ENCODE assay signal across 8 cellular contexts in genomic region chr19:40690050-40690698, GRCh38. TPM values are rescaled to one million over a fixed set of nuclear protein-coding genes. Genes with fewer than 3 reads are reported as not detected.
DNase-seq lines count a peak whose midpoint lies in the region; ATAC-seq lines count a peak whose summit lies in the region.

Gene NUMBL (minus strand): TSS chr19:40690651. CDS start chr19:40690483, 168 bp downstream.

- peak within 1 kb of the TSS; percentile 98 for H3K4me3 ChIP-seq in skeletal muscle cell (ENCODE audit: low read depth, low read length)

- no peaks in the 10 kb centered on the region for H3K27me3 Mint-ChIP-seq in activated naive CD4-positive, alpha-beta T cell treated with anti-CD3 and anti-CD28 coated beads for 36 hours (ENCODE audit: low read depth)
- H3K27me3 Mint-ChIP-seq in activated T-helper 1 cell treated with anti-CD3 and anti-CD28 coated beads, Interleukin-12 subunit alpha, Interleukin-12 subunit beta, Interleukin-2, Interleukin-4 antibody, amounts not matched to agents 30 ng/mL and 10 ng/mL and 1 ng/mL, durations not matched to agents 14 hours and 24 hours and 36 hours (ENCODE audit: insufficient read depth), result no peaks in the 10 kb centered on the region

- intact Hi-C loops in activated naive CD4-positive, alpha-beta T cell treated with anti-CD3 and anti-CD28 coated beads for 36 hours (cut with micrococcal nuclease), result loop anchor here (1.0 to 2.0 kb wide), 5 partner anchors 26 to 108 kb away; partner anchors contain the start of genes COQ8B and SNRPA
- intact Hi-C loops in activated T-helper 1 cell treated with anti-CD3 and anti-CD28 coated beads, Interleukin-12 subunit alpha, Interleukin-12 subunit beta, Interleukin-2, Interleukin-4 antibody, amounts not matched to agents 30 ng/mL and 10 ng/mL and 1 ng/mL, durations not matched to agents 14 hours and 24 hours and 36 hours (cut with micrococcal nuclease), result loop anchor here (1.0 to 2.0 kb wide), 6 partner anchors 25 to 108 kb away; partner anchors contain the start of genes ACTMAP and RAB4B
- intact Hi-C loops in left ventricle myocardium superior (cut with micrococcal nuclease), result no loop called here

- no peaks in the 10 kb centered on the region for H3K9me3 Mint-ChIP-seq in activated naive CD4-positive, alpha-beta T cell treated with anti-CD3 and anti-CD28 coated beads for 36 hours
- no peaks in the 10 kb centered on the region for H3K9me3 Mint-ChIP-seq in activated T-helper 1 cell treated with anti-CD3 and anti-CD28 coated beads, Interleukin-12 subunit alpha, Interleukin-12 subunit beta, Interleukin-2, Interleukin-4 antibody, amounts not matched to agents 30 ng/mL and 10 ng/mL and 1 ng/mL, durations not matched to agents 14 hours and 24 hours and 36 hours

- peak within 1 kb of the TSS; percentile 87 for H3K4me3 Mint-ChIP-seq in activated naive CD4-positive, alpha-beta T cell treated with anti-CD3 and anti-CD28 coated beads for 36 hours
- H3K4me3 Mint-ChIP-seq in activated T-helper 1 cell treated with anti-CD3 and anti-CD28 coated beads, Interleukin-12 subunit alpha, Interleukin-12 subunit beta, Interleukin-2, Interleukin-4 antibody, amounts not matched to agents 30 ng/mL and 10 ng/mL and 1 ng/mL, durations not matched to agents 14 hours and 24 hours and 36 hours, result peak within 1 kb of the TSS; percentile 87

- peaks cover 4% of the 10 kb centered on the region for H3K36me3 Mint-ChIP-seq in activated naive CD4-positive, alpha-beta T cell treated with anti-CD3 and anti-CD28 coated beads for 36 hours (ENCODE audit: low read depth)
- H3K36me3 Mint-ChIP-seq in activated T-helper 1 cell treated with anti-CD3 and anti-CD28 coated beads, Interleukin-12 subunit alpha, Interleukin-12 subunit beta, Interleukin-2, Interleukin-4 antibody, amounts not matched to agents 30 ng/mL and 10 ng/mL and 1 ng/mL, durations not matched to agents 14 hours and 24 hours and 36 hours (ENCODE audit: low read depth), result peaks cover 15% of the 10 kb centered on the region

- ATAC-seq in left ventricle myocardium superior (no peak), HG03135 (IDR thresholded peaks at IDR 0.05; ENCODE audit: unreplicated experiment) (no peak), HG02571 (IDR thresholded peaks at IDR 0.05; ENCODE audit: unreplicated experiment) (no peak)

- CTCF ChIA-PET in activated naive CD4-positive, alpha-beta T cell treated with anti-CD3 and anti-CD28 coated beads for 36 hours (lab: Charles Lee), result interaction anchor here (0.6 to 1.3 kb wide), 4 partner anchors 27 to 524 kb away, joined by 3 to 5 read pairs (median 3); no protein-coding TSS in a partner anchor

- no peak for DNase-seq in activated naive CD4-positive, alpha-beta T cell treated with anti-CD3 and anti-CD28 coated beads for 36 hours
- DNase-seq in activated naive CD4-positive, alpha-beta T cell treated with Interleukin-2 at 50 U/mL for 16 hours, result no peak
- DNase-seq in activated T-helper 1 cell treated with anti-CD3 and anti-CD28 coated beads, Interleukin-12 subunit alpha, Interleukin-12 subunit beta, Interleukin-2, Interleukin-4 antibody, amounts not matched to agents 30 ng/mL and 10 ng/mL and 1 ng/mL, durations not matched to agents 14 hours and 24 hours and 36 hours (ENCODE audit: low spot score), result no peak
- DNase-seq in left ventricle myocardium superior, result no peak
- no peak for DNase-seq in skeletal muscle cell (ENCODE audit: low read depth)
- DNase-seq in AG08396 (ENCODE audit: low spot score), result no peak

- peaks cover 7% of the 10 kb centered on the region for H3K4me1 Mint-ChIP-seq in activated naive CD4-positive, alpha-beta T cell treated with anti-CD3 and anti-CD28 coated beads for 36 hours (ENCODE audit: low read depth)
- H3K4me1 Mint-ChIP-seq in activated T-helper 1 cell treated with anti-CD3 and anti-CD28 coated beads, Interleukin-12 subunit alpha, Interleukin-12 subunit beta, Interleukin-2, Interleukin-4 antibody, amounts not matched to agents 30 ng/mL and 10 ng/mL and 1 ng/mL, durations not matched to agents 14 hours and 24 hours and 36 hours (ENCODE audit: low read depth), result no peaks in the 10 kb centered on the region

- peak within 1 kb of the TSS; percentile 95 for H3K27ac Mint-ChIP-seq in activated naive CD4-positive, alpha-beta T cell treated with anti-CD3 and anti-CD28 coated beads for 36 hours
- peak within 1 kb of the TSS; percentile 84 for H3K27ac Mint-ChIP-seq in activated T-helper 1 cell treated with anti-CD3 and anti-CD28 coated beads, Interleukin-12 subunit alpha, Interleukin-12 subunit beta, Interleukin-2, Interleukin-4 antibody, amounts not matched to agents 30 ng/mL and 10 ng/mL and 1 ng/mL, durations not matched to agents 14 hours and 24 hours and 36 hours

RNA-seq across cellular contexts. Expression of gene NUMBL, which starts in this region (rescaled TPM):
- total RNA-seq in activated naive CD4-positive, alpha-beta T cell treated with anti-CD3 and anti-CD28 coated beads for 36 hours, result 1 to 10 TPM; 6.2 to 9.2 TPM
- total RNA-seq in activated T-helper 1 cell treated with anti-CD3 and anti-CD28 coated beads, Interleukin-12 subunit alpha, Interleukin-12 subunit beta, Interleukin-2, Interleukin-4 antibody, amounts not matched to agents 30 ng/mL and 10 ng/mL and 1 ng/mL, durations not matched to agents 14 hours and 24 hours and 36 hours, result 18.1 and 20.6 TPM in 2 replicates
- 16.9 TPM for total RNA-seq in left ventricle myocardium superior
